ENCODE assay signal across 9 cellular contexts in the genomic region with DNA sequence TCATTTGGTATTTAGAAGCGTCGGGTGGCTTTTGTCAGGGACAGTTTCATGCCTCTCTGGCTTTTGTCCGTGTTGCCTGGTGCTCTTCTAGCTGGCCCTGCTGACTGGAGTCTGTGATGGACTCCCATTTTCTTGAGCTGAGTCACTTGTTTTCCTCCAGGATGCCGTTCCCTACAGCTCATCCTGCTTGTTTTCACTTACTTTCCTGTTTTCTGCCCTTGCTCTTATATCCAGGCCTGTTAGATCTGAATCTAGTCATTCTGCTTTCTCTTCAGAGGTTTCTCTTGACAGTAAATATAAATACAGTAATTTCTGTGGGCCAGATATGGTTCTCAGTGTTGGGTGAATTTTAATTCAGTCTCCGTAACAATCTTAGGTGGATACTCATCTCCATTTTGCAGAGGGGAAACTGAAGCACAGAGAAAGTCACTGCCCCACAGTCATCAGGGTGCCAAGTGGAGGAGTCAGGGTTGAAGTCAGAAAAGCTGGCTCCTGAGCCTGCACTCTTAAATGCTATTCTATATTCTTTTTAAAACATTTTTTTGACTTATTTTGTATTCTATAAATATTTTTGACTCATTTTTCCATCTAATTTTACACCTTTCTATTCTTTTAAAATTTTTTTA.
DNase-seq lines count a peak whose midpoint lies in the region; ATAC-seq and TF ChIP-seq lines count a peak whose summit lies in the region.
"Had no signal": no experiment of that assay in that cellular context is flagged by ENCODE, and none has a peak within 500 bp of the region (broad histone marks: within the 10 kb centered on the region; RNA-seq: fewer than 3 reads in every experiment).

No MANE protein-coding gene starts in this region.

- H3K4me1 ChIP-seq in heart right ventricle: peaks cover 33 to 99% (median 83%) of the 10 kb centered on the region in 9 donors

- intact Hi-C loops in heart right ventricle (cut with DNase I): no loop called here
- intact Hi-C loops in sciatic nerve (cut with DNase I): no loop called here

- H3K9me3 ChIP-seq in heart right ventricle: no peaks in the 10 kb centered on the region

- no peaks in the 10 kb centered on the region for H3K27me3 ChIP-seq in heart right ventricle

- peak overlapping the region in 9 of 10 donors; percentile 44 to 79 (median 55) for H3K27ac ChIP-seq in heart right ventricle

- 37 to 44% methylated on average over 5 of the region's 5 CpGs for WGBS in heart right ventricle, 2 donors

- peaks cover 0 to 4% (median 0%) of the 10 kb centered on the region in 9 donors for H3K36me3 ChIP-seq in heart right ventricle

- ATAC-seq in heart right ventricle: peak; percentile 52 to 81 (median 78)
- peak; percentile 87 for ATAC-seq in sciatic nerve
- ATAC-seq in GM18520 (IDR thresholded peaks at IDR 0.05; ENCODE audit: unreplicated experiment): no peak
- ATAC-seq in HG03342 (IDR thresholded peaks at IDR 0.05; ENCODE audit: unreplicated experiment): no peak
- no peak for ATAC-seq in GM21367 (IDR thresholded peaks at IDR 0.05; ENCODE audit: unreplicated experiment)
- ATAC-seq: activated CD8-positive, alpha-beta memory T cell treated with anti-CD3 and anti-CD28 coated beads, Interleukin-2, amount 10 ng/mL, durations not matched to agents 7 days and 5 days had no signal

- no peak overlapping the region for H3K4me3 ChIP-seq in heart right ventricle

- in situ Hi-C loops in GM13977 (cut with MboI; ENCODE audit: low pct_unique_long_range_greater_than_20kb, low sequenced_read_pairs, unreplicated experiment): no loop called here

- DNase-seq in ELR (ENCODE audit: low read depth) (peak; percentile 94), amniotic epithelial cell (ENCODE audit: low read depth) (peak; percentile 98), heart right ventricle (no peak), sciatic nerve (ENCODE audit: low spot score) (no peak), GM13977 (ENCODE audit: low spot score) (no peak)
- DNase-seq: activated CD8-positive, alpha-beta memory T cell treated with anti-CD3 and anti-CD28 coated beads, Interleukin-2, amount 10 ng/mL, durations not matched to agents 7 days and 5 days had no signal

- TF ChIP-seq CTCF in heart right ventricle (IDR thresholded peaks at IDR 0.05) (no peak), GM13977 (IDR thresholded peaks at IDR 0.05; ENCODE audit: extremely low read depth, insufficient read depth, missing control alignments) (no peak)

Comparison
In these comparisons a context has a peak if more than half of its experiments do, and no peak if none do; other contexts are left out.
1. DNase-seq: peak in ELR (single experiment) and amniotic epithelial cell (single experiment); none in heart right ventricle (0 of 2), sciatic nerve (single experiment) and GM13977 (single experiment).
2. ATAC-seq: peak in heart right ventricle (8 of 8) and sciatic nerve (single experiment); none in GM18520 (single experiment), HG03342 (single experiment) and GM21367 (single experiment).